Comparison of ENCODE assay signal across 9 cellular contexts in genomic region chr3:52055537-52056351, GRCh38. TPM values are rescaled to one million over a fixed set of nuclear protein-coding genes. Genes with fewer than 3 reads are reported as not detected.
DNase-seq lines count a peak whose midpoint lies in the region; ATAC-seq, FAIRE-seq and TF ChIP-seq lines count a peak whose summit lies in the region.
"Had no signal": no experiment of that assay in that cellular context is flagged by ENCODE, and none has a peak within 500 bp of the region (broad histone marks: within the 10 kb centered on the region; RNA-seq: fewer than 3 reads in every experiment).

No MANE protein-coding gene starts in this region.

- no peaks in the 10 kb centered on the region for H3K9me3 Mint-ChIP-seq in activated T-cell treated with anti-CD3 and anti-CD28 coated beads, Interleukin-2, amount 50 U/mL, for 4 hours
- H3K9me3 Mint-ChIP-seq in nephron progenitor cell: no peaks in the 10 kb centered on the region

- H3K27me3 Mint-ChIP-seq in activated T-cell treated with anti-CD3 and anti-CD28 coated beads, Interleukin-2, amount 50 U/mL, for 4 hours (ENCODE audit: low read depth): no peaks in the 10 kb centered on the region
- no peaks in the 10 kb centered on the region for H3K27me3 Mint-ChIP-seq in nephron progenitor cell (ENCODE audit: low read depth, poor library complexity)

- H3K4me3 Mint-ChIP-seq in activated T-cell treated with anti-CD3 and anti-CD28 coated beads, Interleukin-2, amount 50 U/mL, for 4 hours: peak overlapping the region; percentile 88
- H3K4me3 Mint-ChIP-seq in nephron progenitor cell: peak overlapping the region; percentile 89

- intact Hi-C loops in posterior vena cava (cut with DNase I): loop anchor here (5.0 to 10.0 kb wide), 3 partner anchors 52 to 1721 kb away; no protein-coding TSS in a partner anchor

- in situ Hi-C loops in G401 (cut with HindIII; ENCODE audit: low sequenced_read_pairs): no loop called here

- H3K36me3 ChIP-seq in urinary bladder (ENCODE audit: insufficient read depth): no peaks in the 10 kb centered on the region

- TF ChIP-seq POLR2A in H54 (IDR thresholded peaks at IDR 0.05; ENCODE audit: low read depth, low read length): no peak

- TF ChIP-seq CTCF in nephron progenitor cell (IDR thresholded peaks at IDR 0.05): no peak

- no peak for FAIRE-seq in H54 (lab: Jason Lieb, UNC)
- FAIRE-seq: colon had no signal

- H3K4me1 Mint-ChIP-seq in activated T-cell treated with anti-CD3 and anti-CD28 coated beads, Interleukin-2, amount 50 U/mL, for 4 hours (ENCODE audit: low read depth): peaks cover 46% of the 10 kb centered on the region
- peaks cover 50% of the 10 kb centered on the region for H3K4me1 Mint-ChIP-seq in nephron progenitor cell

- ATAC-seq in activated T-cell treated with anti-CD3 and anti-CD28 coated beads, Interleukin-2, amount 50 U/mL, for 4 hours: peak; percentile 12 to 15

- peak overlapping the region; percentile 68 for H3K27ac ChIP-seq in urinary bladder (ENCODE audit: low read depth)

- H3K36me3 Mint-ChIP-seq in activated T-cell treated with anti-CD3 and anti-CD28 coated beads, Interleukin-2, amount 50 U/mL, for 4 hours (ENCODE audit: insufficient read depth): peaks cover 12% of the 10 kb centered on the region
- H3K36me3 Mint-ChIP-seq in nephron progenitor cell (ENCODE audit: low read depth): peaks cover 14% of the 10 kb centered on the region

- peak; percentile 52 for DNase-seq in G401 (ENCODE audit: low spot score)
- DNase-seq in H54 (ENCODE audit: insufficient read length, low spot score): peak; percentile 45
- peak; percentile 45 for DNase-seq in NCI-H226
- DNase-seq in activated T-cell treated with anti-CD3 and anti-CD28 coated beads, Interleukin-2, amount 50 U/mL, for 4 hours: peak; percentile 30
- peak; percentile 53 for DNase-seq in fibroblast of gingiva (ENCODE audit: low read depth)
- DNase-seq in nephron progenitor cell: peak; percentile 58
- no peak for DNase-seq in posterior vena cava (ENCODE audit: low spot score)

- WGBS in urinary bladder: under 1% methylated on average over 94 of the region's 94 CpGs

- peaks cover 2% of the 10 kb centered on the region for H3K4me1 ChIP-seq in urinary bladder (ENCODE audit: insufficient read depth)

- peak overlapping the region; percentile 89 for H3K4me3 ChIP-seq in urinary bladder (ENCODE audit: low read depth, low read length)

- no peak overlapping the region for H3K27ac Mint-ChIP-seq in nephron progenitor cell

RNA-seq across cellular contexts. Expression of gene DUSP7, which starts 0.6 kb away (rescaled TPM):
- total RNA-seq in G401 (2014; rRNA removed; shearing (Covaris generic)): 14.6 and 16.8 TPM in 2 replicates
- total RNA-seq in activated T-cell treated with anti-CD3 and anti-CD28 coated beads, Interleukin-2, amount 50 U/mL, for 4 hours: 10 to 100 TPM; 33.4 to 43.6 (median 38.1) TPM
- total RNA-seq in urinary bladder (8.2 TPM), posterior vena cava (10 to 100 TPM; 29.9 to 36.4 TPM)
- polyA plus RNA-seq in urinary bladder: 14.3 TPM
